23 cellular contexts compared by ENCODE assay signal in the genomic region with DNA sequence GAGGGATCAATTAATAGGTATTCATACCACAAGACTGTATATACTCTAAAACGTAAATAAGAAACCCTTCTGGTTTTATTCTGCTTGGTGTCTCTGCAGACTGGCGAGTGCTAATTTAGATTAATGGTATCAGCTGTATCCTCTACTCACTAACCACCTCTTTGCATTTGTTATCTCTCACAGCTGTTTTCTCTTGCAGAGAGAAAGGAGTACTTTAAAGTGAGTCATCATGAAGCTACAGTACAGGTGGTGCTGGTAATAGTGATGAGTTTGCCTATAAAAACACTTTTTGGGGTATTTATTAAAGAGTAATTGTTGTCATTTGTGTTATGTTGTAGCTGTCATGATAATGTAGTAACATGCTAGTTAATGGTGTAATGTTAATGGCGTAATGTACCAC.
"Had no signal": no experiment of that assay in that cellular context is flagged by ENCODE, and none has a peak within 500 bp of the region (broad histone marks: within the 10 kb centered on the region; RNA-seq: fewer than 3 reads in every experiment).

No MANE protein-coding gene starts in this region.

- ATAC-seq: activated CD4-positive, alpha-beta T cell treated with anti-CD3 and anti-CD28 coated beads for 36 hours had no signal

- DNase-seq: activated CD4-positive, alpha-beta memory T cell treated with anti-CD3 and anti-CD28 coated beads, Interleukin-2, amount 10 ng/mL, durations not matched to agents 7 days and 5 days; activated CD4-positive, alpha-beta T cell treated with anti-CD3 and anti-CD28 coated beads for 36 hours; activated CD4-positive, alpha-beta T cell treated with anti-CD3 and anti-CD28 coated beads, Interleukin-2, amount 50 U/mL, for 1 hour; activated gamma-delta T cell treated with Interleukin-2 at 50 U/mL for 16 hours; activated naive CD4-positive, alpha-beta T cell treated with anti-CD3 and anti-CD28 coated beads, Interleukin-2, amount 10 ng/mL, durations not matched to agents 7 days and 5 days; activated naive CD8-positive, alpha-beta T cell treated with anti-CD3 and anti-CD28 coated beads for 36 hours; activated T-cell treated with anti-CD3 and anti-CD28 coated beads for 4 hours; activated T-cell treated with anti-CD3 and anti-CD28 coated beads, Interleukin-2, amount 50 U/mL, for 48 hours; anterior cingulate cortex; caudate nucleus; IMR-90; Kasumi-1; KBM-7; NCI-H187; NCI-H2081; NCI-H446 treated with DMSO at 0.1 percent for 48 hours; NCI-H524 treated with DMSO at 0.1 percent for 48 hours; NCI-H748 treated with DMSO at 0.1 percent for 48 hours; NK-92 treated with Interleukin-12 subunit alpha and Interleukin-12 subunit beta, amount 100 ng/mL, for 24 hours; SHP77; T-helper 1 cell; WERI-Rb-1 had no signal

- H3K9me3 ChIP-seq: breast epithelium had no signal

- H3K27me3 ChIP-seq: breast epithelium had no signal

- H3K4me3 ChIP-seq: breast epithelium had no signal

- H3K36me3 ChIP-seq: breast epithelium, WERI-Rb-1 had no signal

- H3K27ac ChIP-seq: breast epithelium, WERI-Rb-1 had no signal

- H3K4me1 ChIP-seq: breast epithelium had no signal
